Comparison of ENCODE assay signal across 28 cellular contexts in genomic region chr7:64614812-64615211, GRCh38.
"Had no signal": no experiment of that assay in that cellular context is flagged by ENCODE, and none has a peak within 500 bp of the region (broad histone marks: within the 10 kb centered on the region; RNA-seq: fewer than 3 reads in every experiment).

No MANE protein-coding gene starts in this region.

- H3K4me2 ChIP-seq: PC-9, SK-N-SH had no signal

- H3K27me3 Mint-ChIP-seq: activated CD4-positive, alpha-beta memory T cell treated with anti-CD3 and anti-CD28 coated beads for 36 hours; activated CD4-positive, alpha-beta T cell treated with anti-CD3 and anti-CD28 coated beads, Interleukin-2, amount 10 ng/mL, durations not matched to agents 7 days and 5 days; activated naive CD8-positive, alpha-beta T cell treated with anti-CD3 and anti-CD28 coated beads, Interleukin-2, amount 50 U/mL, for 24 hours; brain had no signal

- H2AFZ ChIP-seq: PC-9 had no signal

- H3K27ac Mint-ChIP-seq: activated CD4-positive, alpha-beta memory T cell treated with anti-CD3 and anti-CD28 coated beads for 36 hours; activated CD4-positive, alpha-beta T cell treated with anti-CD3 and anti-CD28 coated beads, Interleukin-2, amount 10 ng/mL, durations not matched to agents 7 days and 5 days; activated naive CD8-positive, alpha-beta T cell; activated naive CD8-positive, alpha-beta T cell treated with anti-CD3 and anti-CD28 coated beads, Interleukin-2, amount 50 U/mL, for 24 hours; activated T-helper 2 cell treated with anti-CD3 and anti-CD28 coated beads, Interferon-gamma antibody, Interleukin-2, Interleukin-4, amounts not matched to agents 10 μg/mL and 5 μg/mL and 100 μg/mL, durations not matched to agents 14 hours and 24 hours and 36 hours; brain; T-helper 1 cell treated with Interleukin-12 subunit alpha and Interleukin-12 subunit beta and Interleukin-4 antibody, amounts not matched to agents 30 μg/mL and 1 μg/mL, for 36 hours; T-helper 2 cell treated with Interferon-gamma antibody and Interleukin-4, amounts not matched to agents 5 μg/mL and 100 μg/mL, for 36 hours had no signal

- ATAC-seq: activated naive CD8-positive, alpha-beta T cell treated with anti-CD3 and anti-CD28 coated beads, Interleukin-2, amount 50 U/mL, for 24 hours had no signal

- H3K9me3 ChIP-seq: SK-N-SH had no signal

- H3K27ac ChIP-seq: PC-9, SJSA1 had no signal

- H3K4me1 Mint-ChIP-seq: activated CD4-positive, alpha-beta T cell treated with anti-CD3 and anti-CD28 coated beads, Interleukin-2, amount 10 ng/mL, durations not matched to agents 7 days and 5 days; activated naive CD8-positive, alpha-beta T cell treated with anti-CD3 and anti-CD28 coated beads, Interleukin-2, amount 50 U/mL, for 24 hours; brain had no signal

- H3K4me1 ChIP-seq: SJSA1 had no signal

- H3K27me3 ChIP-seq: SJSA1 had no signal

- H3K36me3 ChIP-seq: SJSA1 had no signal

- H3K9me2 ChIP-seq: SK-N-SH had no signal

- H3K9ac ChIP-seq: SK-N-SH had no signal

- H3K36me3 Mint-ChIP-seq: activated CD4-positive, alpha-beta memory T cell treated with anti-CD3 and anti-CD28 coated beads for 36 hours; activated naive CD8-positive, alpha-beta T cell; brain had no signal

- DNase-seq: activated CD4-positive, alpha-beta memory T cell treated with anti-CD3 and anti-CD28 coated beads for 36 hours; activated CD4-positive, alpha-beta T cell treated with anti-CD3 and anti-CD28 coated beads, Interleukin-2, amount 10 ng/mL, durations not matched to agents 7 days and 5 days; activated CD8-positive, alpha-beta memory T cell treated with anti-CD3 and anti-CD28 coated beads, Interleukin-2, amount 50 U/mL, for 4 hours; activated gamma-delta T cell; activated naive CD4-positive, alpha-beta T cell treated with Interleukin-2 at 50 U/mL for 16 hours; activated naive CD8-positive, alpha-beta T cell treated with anti-CD3 and anti-CD28 coated beads, Interleukin-2, amount 50 U/mL, for 24 hours; activated T-cell treated with anti-CD3 and anti-CD28 coated beads for 4 hours; activated T-cell treated with anti-CD3 and anti-CD28 coated beads, Interleukin-2, amount 50 U/mL, for 48 hours; anterior cingulate cortex; caudate nucleus; cerebellar nuclear complex; Karpas-422; KBM-7; NCI-H1048; NCI-H1436 treated with DMSO at 0.1 percent for 48 hours; NCI-H1694 treated with DMSO at 0.1 percent for 48 hours; NCI-H2029; NCI-H345; NCI-H524 treated with DMSO at 0.1 percent for 48 hours; PC-9; SHP77 treated with DMSO at 0.1 percent for 48 hours; SK-N-SH had no signal

- H3K4me3 Mint-ChIP-seq: activated CD4-positive, alpha-beta memory T cell treated with anti-CD3 and anti-CD28 coated beads for 36 hours; activated CD4-positive, alpha-beta T cell treated with anti-CD3 and anti-CD28 coated beads, Interleukin-2, amount 10 ng/mL, durations not matched to agents 7 days and 5 days; activated naive CD8-positive, alpha-beta T cell; activated naive CD8-positive, alpha-beta T cell treated with anti-CD3 and anti-CD28 coated beads, Interleukin-2, amount 50 U/mL, for 24 hours; brain; T-helper 1 cell treated with Interleukin-12 subunit alpha and Interleukin-12 subunit beta and Interleukin-4 antibody, amounts not matched to agents 30 μg/mL and 1 μg/mL, for 36 hours; T-helper 2 cell treated with Interferon-gamma antibody and Interleukin-4, amounts not matched to agents 5 μg/mL and 100 μg/mL, for 36 hours had no signal

- H3K4me3 ChIP-seq: PC-9, SJSA1 had no signal
